ENCODE assay signal across 13 cellular contexts in the genomic region with DNA sequence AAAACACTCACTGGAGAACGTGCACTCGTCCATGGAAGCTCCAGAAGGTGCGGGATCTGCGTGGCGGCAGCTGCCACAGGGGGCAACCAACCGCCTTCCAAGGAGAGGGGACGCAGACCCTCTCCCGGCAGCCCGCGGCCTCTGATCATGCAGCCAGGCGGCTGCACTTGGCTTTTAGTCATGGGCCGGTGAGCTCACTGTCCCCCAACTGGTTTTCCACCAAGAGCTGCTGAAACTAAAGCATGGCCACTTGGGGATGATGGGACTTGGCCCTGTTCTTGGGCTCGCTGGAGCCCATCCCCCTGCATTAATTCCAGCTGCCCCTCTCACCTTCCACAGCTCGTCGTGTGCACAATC. TPM values are rescaled to one million over a fixed set of nuclear protein-coding genes. Genes with fewer than 3 reads are reported as not detected.
DNase-seq lines count a peak whose midpoint lies in the region; ATAC-seq and TF ChIP-seq lines count a peak whose summit lies in the region.
"Had no signal": no experiment of that assay in that cellular context is flagged by ENCODE, and none has a peak within 500 bp of the region (broad histone marks: within the 10 kb centered on the region; RNA-seq: fewer than 3 reads in every experiment).

No MANE protein-coding gene starts in this region.

- peaks cover 79% of the 10 kb centered on the region for H3K4me1 Mint-ChIP-seq in GM23338

- H3K27ac ChIP-seq in GM23338 (ENCODE audit: low read depth) (no peak overlapping the region), layer of hippocampus (ENCODE audit: low read depth, low read length) (peak overlapping the region; percentile 25), skeletal muscle tissue (ENCODE audit: low read depth, low read length) (peak overlapping the region; percentile 30)

- peaks cover 6% of the 10 kb centered on the region; the same call in 1 of the 2 replicates for H4K20me1 ChIP-seq in GM23338 (replicated peaks; ENCODE audit: insufficient read depth)

- ATAC-seq in GM23338 (no peak), SK-N-SH treated with all-trans-retinoic acid at 6 μM for 48 hours (no peak), left colon (no peak), HG02938 (IDR thresholded peaks at IDR 0.05; ENCODE audit: unreplicated experiment) (no peak)
- ATAC-seq: stimulated activated naive CD8-positive, alpha-beta T cell treated with anti-CD3 and anti-CD28 coated beads, Interleukin-15, Interleukin-2, amounts not matched to agents 100 U/mL and 50 U/mL, for 24 hours had no signal

- H3K27me3 ChIP-seq in GM23338 (ENCODE audit: insufficient read depth) (no peaks in the 10 kb centered on the region), layer of hippocampus (ENCODE audit: control insufficient read depth, insufficient read depth, low read length) (no peaks in the 10 kb centered on the region), skeletal muscle tissue (ENCODE audit: control insufficient read depth in 3 of 3, insufficient read depth in 3 of 3, low read length in 3 of 3) (no peaks in the 10 kb centered on the region)

- no peaks in the 10 kb centered on the region for H3K9me3 ChIP-seq in skeletal muscle tissue (ENCODE audit: control insufficient read depth in 3 of 3, low read length in 3 of 3)

- H3K36me3 ChIP-seq in GM23338 (ENCODE audit: insufficient read depth) (no peaks in the 10 kb centered on the region), skeletal muscle tissue (ENCODE audit: control insufficient read depth in 3 of 3, insufficient read depth in 3 of 3, low read length in 3 of 3) (no peaks in the 10 kb centered on the region)

- H3K36me3 Mint-ChIP-seq in GM23338 (ENCODE audit: low read depth), result no peaks in the 10 kb centered on the region
- H3K36me3 Mint-ChIP-seq: CD8-positive, alpha-beta memory T cell had no signal

- H3K9me3 Mint-ChIP-seq in GM23338, result no peaks in the 10 kb centered on the region
- H3K9me3 Mint-ChIP-seq: CD8-positive, alpha-beta memory T cell had no signal

- H3K9me2 ChIP-seq in GM23338 (ENCODE audit: insufficient read depth), result no peaks in the 10 kb centered on the region

- 0 out of 2 replicates have a peak overlapping the region, but pooled peaks have one; percentile 59 for H3K27ac Mint-ChIP-seq in GM23338
- H3K27ac Mint-ChIP-seq: CD8-positive, alpha-beta memory T cell had no signal

- no peak overlapping the region for H3K9ac ChIP-seq in skeletal muscle tissue (ENCODE audit: low read depth in 1 of 3, low read length in 3 of 3)

- H3K27me3 Mint-ChIP-seq in GM23338 (ENCODE audit: insufficient read depth, low read depth, poor library complexity), result peaks cover 12% of the 10 kb centered on the region
- H3K27me3 Mint-ChIP-seq: CD8-positive, alpha-beta memory T cell had no signal

- no peak overlapping the region for H3K4me3 Mint-ChIP-seq in GM23338
- H3K4me3 Mint-ChIP-seq: CD8-positive, alpha-beta memory T cell had no signal

- TF ChIP-seq CTCF in GM23338 (conservative IDR thresholded peaks at IDR 0.05; ENCODE audit: low read depth in 2 of 2), result no peak

- 0 out of 2 replicates have a peak, but pooled peaks cover 5% of the 10 kb centered on the region for H3F3A ChIP-seq in GM23338 (replicated peaks; ENCODE audit: low read depth)

- H3K4me2 ChIP-seq in GM23338, result no peak overlapping the region

- peaks cover 67% of the 10 kb centered on the region for H3K79me2 ChIP-seq in GM23338 (replicated peaks; ENCODE audit: insufficient read depth)

- intact Hi-C loops in left colon (cut with DNase I, micrococcal nuclease), result no loop called here

- H2AFZ ChIP-seq in GM23338, result no peak overlapping the region

- peaks cover 26% of the 10 kb centered on the region for H3K4me1 ChIP-seq in GM23338 (ENCODE audit: insufficient read depth)
- peaks cover 28 to 80% (median 64%) of the 10 kb centered on the region in 3 donors for H3K4me1 ChIP-seq in skeletal muscle tissue (ENCODE audit: control insufficient read depth in 3 of 3, insufficient read depth in 3 of 3, low read length in 3 of 3)

- H3K4me3 ChIP-seq in GM23338 (no peak overlapping the region), skeletal muscle tissue (ENCODE audit: low read length in 3 of 3) (no peak overlapping the region)
- H3K4me3 ChIP-seq: lung had no signal

- DNase-seq in GM23338 (ENCODE audit: low spot score), result no peak
- DNase-seq in HuH-7.5 (ENCODE audit: low spot score), result no peak
- DNase-seq in left colon, result no peak
- no peak for DNase-seq in stimulated activated CD8-positive, alpha-beta memory T cell treated with anti-CD3 and anti-CD28 coated beads, Interleukin-4, amount 100 ng/mL, for 48 hours
- DNase-seq: CD8-positive, alpha-beta memory T cell; Kasumi-1; stimulated activated CD4-positive, alpha-beta T cell treated with anti-CD3 and anti-CD28 coated beads, Interleukin-4, amount 100 ng/mL, for 24 hours; stimulated activated naive CD8-positive, alpha-beta T cell treated with anti-CD3 and anti-CD28 coated beads, Interleukin-15, Interleukin-2, amounts not matched to agents 100 U/mL and 50 U/mL, for 24 hours had no signal

TF ChIP-seq in GM23338, 12 proteins besides CTCF, POLR2A, EP300 and RAD21 (continues in another document):
- TF ChIP-seq, protein P1, sequence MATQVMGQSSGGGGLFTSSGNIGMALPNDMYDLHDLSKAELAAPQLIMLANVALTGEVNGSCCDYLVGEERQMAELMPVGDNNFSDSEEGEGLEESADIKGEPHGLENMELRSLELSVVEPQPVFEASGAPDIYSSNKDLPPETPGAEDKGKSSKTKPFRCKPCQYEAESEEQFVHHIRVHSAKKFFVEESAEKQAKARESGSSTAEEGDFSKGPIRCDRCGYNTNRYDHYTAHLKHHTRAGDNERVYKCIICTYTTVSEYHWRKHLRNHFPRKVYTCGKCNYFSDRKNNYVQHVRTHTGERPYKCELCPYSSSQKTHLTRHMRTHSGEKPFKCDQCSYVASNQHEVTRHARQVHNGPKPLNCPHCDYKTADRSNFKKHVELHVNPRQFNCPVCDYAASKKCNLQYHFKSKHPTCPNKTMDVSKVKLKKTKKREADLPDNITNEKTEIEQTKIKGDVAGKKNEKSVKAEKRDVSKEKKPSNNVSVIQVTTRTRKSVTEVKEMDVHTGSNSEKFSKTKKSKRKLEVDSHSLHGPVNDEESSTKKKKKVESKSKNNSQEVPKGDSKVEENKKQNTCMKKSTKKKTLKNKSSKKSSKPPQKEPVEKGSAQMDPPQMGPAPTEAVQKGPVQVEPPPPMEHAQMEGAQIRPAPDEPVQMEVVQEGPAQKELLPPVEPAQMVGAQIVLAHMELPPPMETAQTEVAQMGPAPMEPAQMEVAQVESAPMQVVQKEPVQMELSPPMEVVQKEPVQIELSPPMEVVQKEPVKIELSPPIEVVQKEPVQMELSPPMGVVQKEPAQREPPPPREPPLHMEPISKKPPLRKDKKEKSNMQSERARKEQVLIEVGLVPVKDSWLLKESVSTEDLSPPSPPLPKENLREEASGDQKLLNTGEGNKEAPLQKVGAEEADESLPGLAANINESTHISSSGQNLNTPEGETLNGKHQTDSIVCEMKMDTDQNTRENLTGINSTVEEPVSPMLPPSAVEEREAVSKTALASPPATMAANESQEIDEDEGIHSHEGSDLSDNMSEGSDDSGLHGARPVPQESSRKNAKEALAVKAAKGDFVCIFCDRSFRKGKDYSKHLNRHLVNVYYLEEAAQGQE (IDR thresholded peaks at IDR 0.05; ENCODE audit: unreplicated experiment), result no peak
- no peak for TF ChIP-seq ZNF331 (CRISPR knock-in tag; IDR thresholded peaks at IDR 0.05; ENCODE audit: low read depth)

TF ChIP-seq in SK-N-SH treated with all-trans-retinoic acid at 6 μM for 48 hours, 23 proteins besides CTCF, POLR2A, EP300 and RAD21:
- TF ChIP-seq ZFP30 (CRISPR knock-in tag; IDR thresholded peaks at IDR 0.05) (no peak), ZNF70 (CRISPR knock-in tag; IDR thresholded peaks at IDR 0.05) (peak; percentile 55; the same call in 1 of the 2 replicates), ESRRG (CRISPR knock-in tag; IDR thresholded peaks at IDR 0.05) (no peak), ARNTL (CRISPR knock-in tag; IDR thresholded peaks at IDR 0.05; ENCODE audit: borderline replicate concordance, low read depth) (no peak)

RNA-seq across cellular contexts. Expression of a gene that starts 39.1 kb away (rescaled TPM):
- total RNA-seq in GM23338 (2014; rRNA removed; shearing (Covaris generic)), result 24.9 and 26.8 TPM in 2 replicates
- polyA plus RNA-seq in GM23338 (2016; fragmentation: Nextera tagmentation; extraction: Ambion mirVana), result 4.5 and 6.5 TPM in 2 replicates
- total RNA-seq in skeletal muscle tissue (1.6 TPM), left colon (10 to 100 TPM; 66.3 to 68.1 TPM)

Comparison
In these comparisons a context has a peak if more than half of its experiments do, and no peak if none do; other contexts are left out.
1. RNA of a gene that starts 39.1 kb away (total RNA-seq): 66.3 to 68.1 TPM in left colon and 24.9 to 26.8 TPM in GM23338; 1.6 TPM in skeletal muscle tissue (single experiment); every median in the first group is over 10 times any median in the second.